ENCODE assay signal across 8 cellular contexts in the genomic region with DNA sequence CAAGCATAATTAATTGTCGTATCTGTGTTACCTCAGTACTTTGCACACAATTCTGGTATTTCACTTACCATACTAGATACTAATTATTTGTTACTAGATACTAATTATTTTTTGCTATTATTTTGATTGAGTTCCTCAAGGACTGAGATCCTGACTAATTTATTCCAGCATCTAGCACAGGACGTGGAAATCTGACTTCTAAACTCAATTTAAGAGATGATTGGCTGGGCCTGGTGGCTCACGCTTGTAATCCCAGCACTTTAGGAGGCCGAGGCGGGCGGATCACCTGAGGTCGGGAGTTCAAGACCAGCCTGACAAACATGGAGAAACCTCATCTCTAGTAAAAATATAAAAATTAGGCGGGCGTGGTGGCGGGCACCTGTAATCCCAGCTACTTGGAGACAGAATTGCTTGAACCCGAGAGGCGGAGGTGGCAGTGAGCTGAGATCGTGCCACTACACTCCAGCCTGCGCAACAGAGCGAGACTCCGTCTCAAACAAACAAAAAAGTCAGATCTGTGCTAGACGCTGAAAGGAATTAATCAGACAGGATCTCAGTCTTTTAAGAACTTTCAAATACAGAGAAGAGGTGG. TPM values are rescaled to one million over a fixed set of nuclear protein-coding genes. Genes with fewer than 3 reads are reported as not detected.
DNase-seq lines count a peak whose midpoint lies in the region; ATAC-seq, FAIRE-seq and TF ChIP-seq lines count a peak whose summit lies in the region.

No MANE protein-coding gene starts in this region.

- H3K9ac ChIP-seq in mucosa of rectum (ENCODE audit: low read depth in 1 of 2, low read length in 2 of 2) = peak overlapping the region; percentile 74 to 92

- ATAC-seq in A549 (peak in 1 of 2 experiments; percentile 11; a peak in 3 of 6 replicates), HG03354 (IDR thresholded peaks at IDR 0.05; ENCODE audit: poor library complexity, severe bottlenecking, unreplicated experiment) (no peak)

- H3K4me3 Mint-ChIP-seq in IgD-negative memory B cell (peak overlapping the region; percentile 99 to 100 (median 100)), MCF 10A (ENCODE audit: unreplicated experiment) (peak overlapping the region; percentile 95)

- intact Hi-C loops in MCF 10A (cut with micrococcal nuclease) = no loop called here

- 11% methylated on average over 17 of the region's 17 CpGs for WGBS in A549 (ENCODE audit: missing lambda C conversion rate)

- no TSS peak for BruUV-seq in MCF 10A (replicated peaks; lab: Mats Ljungman, UMichigan)

- no peak for TF ChIP-seq CTCF in A549 (IDR thresholded peaks at IDR 0.05)
- TF ChIP-seq CTCF in MCF 10A (IDR thresholded peaks at IDR 0.05; ENCODE audit: unreplicated experiment) = no peak

- H3K4me3 ChIP-seq in A549 (peak overlapping the region; percentile 78), mucosa of rectum (ENCODE audit: low read length in 2 of 2) (peak overlapping the region; percentile 90 to 93)

- no peak for TF ChIP-seq EP300 in A549 (IDR thresholded peaks at IDR 0.05)

- DNase-seq in A549 (ENCODE audit: low read depth in 1 of 2, low spot score in 1 of 2) (no peak), MCF 10A (ENCODE audit: unreplicated experiment) (no peak), C1 segment of cervical spinal cord (lab: John Stamatoyannopoulos, UW) (no peak), HuH-7 (ENCODE audit: low spot score) (no peak)
- no peak for DNase-seq in stimulated activated CD4-positive, alpha-beta T cell treated with anti-CD3 and anti-CD28 coated beads, Interleukin-2, amount 100 ng/mL, for 24 hours

- FAIRE-seq in A549 (lab: Jason Lieb, UNC) = no peak

- H3K9me3 Mint-ChIP-seq in IgD-negative memory B cell (no peaks in the 10 kb centered on the region), MCF 10A (ENCODE audit: unreplicated experiment) (no peaks in the 10 kb centered on the region)

- POLR2A ChIA-PET in A549 (lab: Yijun Ruan, JAX) = interaction anchor here (1.0 to 2.1 kb wide), 8 partner anchors 8 to 480 kb away, joined by 3 to 81 read pairs (median 7); a partner anchor contains a TSS
- POLR2A ChIA-PET in MCF 10A (lab: Yijun Ruan, JAX) = interaction anchor here (0.5 to 3.1 kb wide), 12 partner anchors 9 to 877 kb away, joined by 3 to 72 read pairs (median 13); a partner anchor contains a TSS

- H3K27ac ChIP-seq in A549 = peak overlapping the region; percentile 91 to 96
- H3K27ac ChIP-seq in mucosa of rectum (ENCODE audit: low read depth in 2 of 2, low read length in 2 of 2) = peak overlapping the region; percentile 96 to 98

- no peaks in the 10 kb centered on the region for H3K36me3 Mint-ChIP-seq in IgD-negative memory B cell
- H3K36me3 Mint-ChIP-seq in MCF 10A (ENCODE audit: insufficient read depth, unreplicated experiment) = peaks cover 13% of the 10 kb centered on the region

- TF ChIP-seq POLR2A in A549 (IDR thresholded peaks at IDR 0.05; ENCODE audit: low read length) = no peak

- H3K27ac Mint-ChIP-seq in IgD-negative memory B cell (peak overlapping the region; percentile 83 to 98 (median 98)), MCF 10A (ENCODE audit: low read depth, unreplicated experiment) (peak overlapping the region; percentile 96)

- CTCF ChIA-PET in A549 (lab: Yijun Ruan, JAX) = interaction anchor here (0.6 to 1.9 kb wide), 5 partner anchors 8 to 469 kb away, joined by 3 to 7 read pairs (median 4); a partner anchor contains a TSS
- CTCF ChIA-PET in MCF 10A (lab: Yijun Ruan, JAX) = interaction anchor here (1.2 kb wide), 1 partner anchor 161 kb away, joined by 5 read pairs; no protein-coding TSS in a partner anchor

- TF ChIP-seq RAD21 in A549 (conservative IDR thresholded peaks at IDR 0.05 in 1 of 2, IDR thresholded peaks at IDR 0.05 in 1 of 2) = no peak

- H3K27me3 Mint-ChIP-seq in IgD-negative memory B cell = no peaks in the 10 kb centered on the region
- H3K27me3 Mint-ChIP-seq in MCF 10A (ENCODE audit: insufficient read depth, unreplicated experiment) = no peaks in the 10 kb centered on the region

- H3K4me1 ChIP-seq in A549 (peaks cover 30% of the 10 kb centered on the region; the same call in 2 of the 3 replicates), mucosa of rectum (ENCODE audit: control insufficient read depth in 2 of 2, insufficient read depth in 2 of 2, low read length in 2 of 2) (peaks cover 3 to 8% of the 10 kb centered on the region in 2 donors)

- H3K27me3 ChIP-seq in mucosa of rectum (ENCODE audit: control insufficient read depth in 2 of 2, insufficient read depth in 2 of 2, low read length in 2 of 2) = no peaks in the 10 kb centered on the region

- H3K9me3 ChIP-seq in A549 = no peaks in the 10 kb centered on the region
- no peaks in the 10 kb centered on the region for H3K9me3 ChIP-seq in mucosa of rectum (ENCODE audit: control insufficient read depth in 2 of 2, low read length in 2 of 2)

- H3K4me2 ChIP-seq in A549 = peak overlapping the region; percentile 94

- H3K4me1 Mint-ChIP-seq in IgD-negative memory B cell (peaks cover 6 to 16% (median 7%) of the 10 kb centered on the region in 3 donors), MCF 10A (ENCODE audit: insufficient read depth, unreplicated experiment) (peaks cover 12% of the 10 kb centered on the region)

- H3K36me3 ChIP-seq in mucosa of rectum (ENCODE audit: control insufficient read depth in 2 of 2, insufficient read depth in 2 of 2, low read length in 2 of 2) = peaks cover 0 to 3% of the 10 kb centered on the region in 2 donors

TF ChIP-seq in A549, 52 proteins besides CTCF, POLR2A, EP300 and RAD21:
- TF ChIP-seq ZFP36 (IDR thresholded peaks at IDR 0.05; ENCODE audit: borderline replicate concordance, partially characterized antibody) (no peak), ZNF302 (CRISPR knock-in tag; IDR thresholded peaks at IDR 0.05) (no peak), TP53 (CRISPR knock-in tag; IDR thresholded peaks at IDR 0.05) (no peak), EHF (CRISPR knock-in tag; IDR thresholded peaks at IDR 0.05) (no peak), ESRRA (IDR thresholded peaks at IDR 0.05; ENCODE audit: borderline replicate concordance, low read length) (no peak), RFX5 (IDR thresholded peaks at IDR 0.05) (no peak), JUN (IDR thresholded peaks at IDR 0.05) (no peak), GATA3 (IDR thresholded peaks at IDR 0.05; ENCODE audit: borderline replicate concordance) (no peak), KDM1A (IDR thresholded peaks at IDR 0.05; ENCODE audit: low read depth) (no peak)
- TF ChIP-seq, protein P1, sequence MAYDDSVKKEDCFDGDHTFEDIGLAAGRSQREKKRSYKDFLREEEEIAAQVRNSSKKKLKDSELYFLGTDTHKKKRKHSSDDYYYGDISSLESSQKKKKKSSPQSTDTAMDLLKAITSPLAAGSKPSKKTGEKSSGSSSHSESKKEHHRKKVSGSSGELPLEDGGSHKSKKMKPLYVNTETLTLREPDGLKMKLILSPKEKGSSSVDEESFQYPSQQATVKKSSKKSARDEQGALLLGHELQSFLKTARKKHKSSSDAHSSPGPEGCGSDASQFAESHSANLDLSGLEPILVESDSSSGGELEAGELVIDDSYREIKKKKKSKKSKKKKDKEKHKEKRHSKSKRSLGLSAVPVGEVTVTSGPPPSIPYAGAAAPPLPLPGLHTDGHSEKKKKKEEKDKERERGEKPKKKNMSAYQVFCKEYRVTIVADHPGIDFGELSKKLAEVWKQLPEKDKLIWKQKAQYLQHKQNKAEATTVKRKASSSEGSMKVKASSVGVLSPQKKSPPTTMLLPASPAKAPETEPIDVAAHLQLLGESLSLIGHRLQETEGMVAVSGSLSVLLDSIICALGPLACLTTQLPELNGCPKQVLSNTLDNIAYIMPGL (CRISPR knock-in tag; IDR thresholded peaks at IDR 0.05; ENCODE audit: borderline replicate concordance) = no peak

RNA-seq across cellular contexts. Expression of a gene that starts 0.5 kb away (rescaled TPM):
- polyA plus RNA-seq in A549 (2011; rRNA removed) (103 and 104 TPM in 2 replicates), A549 (2017; fragmentation: RNase III; extraction: RNeasy Plus Mini Kit Qiagen cat#74134 plus additional on column Dnase treatment) (55.5 to 60.0 TPM (median 57.2 TPM) in 3 replicates), IgD-negative memory B cell (61.0 TPM)
- polyA plus RNA-seq in A549 (2012; cell fraction: cytosol; rRNA removed) = 37.4 and 43.6 TPM in 2 replicates
- polyA plus RNA-seq in A549 (2012; cell fraction: nucleus; rRNA removed) = 12.2 and 12.7 TPM in 2 replicates
- polyA minus RNA-seq in A549 (2011; rRNA and poly(A)+ RNA removed) = 13.4 and 17.9 TPM in 2 replicates
- 36.8 and 41.6 TPM in 2 replicates for total RNA-seq in MCF 10A (2022)

RNA-seq across cellular contexts. Expression of a gene that starts 26.3 kb away (rescaled TPM):
- polyA plus RNA-seq in A549 (2011; rRNA removed) (95.3 and 141 TPM in 2 replicates), A549 (2017; fragmentation: RNase III; extraction: RNeasy Plus Mini Kit Qiagen cat#74134 plus additional on column Dnase treatment) (75.0 to 86.1 TPM (median 75.7 TPM) in 3 replicates), IgD-negative memory B cell (93.4 TPM)
- 25.5 and 42.7 TPM in 2 replicates for polyA plus RNA-seq in A549 (2012; cell fraction: cytosol; rRNA removed)
- 34.3 and 42.9 TPM in 2 replicates for polyA plus RNA-seq in A549 (2012; cell fraction: nucleus; rRNA removed)
- 62.6 and 69.4 TPM in 2 replicates for polyA minus RNA-seq in A549 (2011; rRNA and poly(A)+ RNA removed)
- 170 and 172 TPM in 2 replicates for total RNA-seq in MCF 10A (2022)
